Comparison of ENCODE assay signal across 14 cellular contexts in genomic region chr6:27280540-27281000, GRCh38. TPM values are rescaled to one million over a fixed set of nuclear protein-coding genes. Genes with fewer than 3 reads are reported as not detected.
A peak's percentile ranks its signal among the peaks of the same experiment; 100 is the strongest.
DNase-seq lines count a peak whose midpoint lies in the region; ATAC-seq, FAIRE-seq and TF ChIP-seq lines count a peak whose summit lies in the region.
"Had no signal": no experiment of that assay in that cellular context is flagged by ENCODE, and none has a peak within 500 bp of the region (broad histone marks: within the 10 kb centered on the region; RNA-seq: fewer than 3 reads in every experiment).

No MANE protein-coding gene starts in this region.

- no peak overlapping the region for H3K9ac ChIP-seq in neuronal stem cell (ENCODE audit: low read depth, low read length, poor library complexity)
- H3K9ac ChIP-seq: BLaER1, KMS-11 had no signal

- peaks cover 0 to under 1% of the 10 kb centered on the region in 2 donors for H3K4me1 ChIP-seq in neuronal stem cell (ENCODE audit: control insufficient read depth in 2 of 2, insufficient read depth in 1 of 2, low read depth in 1 of 2, low read length in 2 of 2)
- H3K4me1 ChIP-seq: BLaER1 had no signal

- H3K4ac ChIP-seq in neuronal stem cell (ENCODE audit: low read length) = no peak overlapping the region

- peaks cover 13% of the 10 kb centered on the region for H3K36me3 Mint-ChIP-seq in T-helper 1 cell treated with Interleukin-12 subunit alpha and Interleukin-12 subunit beta and Interleukin-4 antibody, amounts not matched to agents 30 μg/mL and 1 μg/mL, for 36 hours (ENCODE audit: low read depth)

- H2BK12ac ChIP-seq in neuronal stem cell (ENCODE audit: low read length) = no peak overlapping the region

- peaks cover 6% of the 10 kb centered on the region for H3K4me1 Mint-ChIP-seq in T-helper 1 cell treated with Interleukin-12 subunit alpha and Interleukin-12 subunit beta and Interleukin-4 antibody, amounts not matched to agents 30 μg/mL and 1 μg/mL, for 36 hours (ENCODE audit: low read depth)

- H3K9me3 Mint-ChIP-seq in T-helper 1 cell treated with Interleukin-12 subunit alpha and Interleukin-12 subunit beta and Interleukin-4 antibody, amounts not matched to agents 30 μg/mL and 1 μg/mL, for 36 hours = peaks cover 48% of the 10 kb centered on the region

- intact Hi-C loops in Right ventricle myocardium inferior (cut with DNase I) = no loop called here

- H3K36me3 ChIP-seq in brain microvascular endothelial cell (replicated peaks) (no peaks in the 10 kb centered on the region), neuronal stem cell (replicated peaks in 1 of 2; ENCODE audit: control insufficient read depth in 2 of 2, insufficient read depth in 2 of 2, low read length in 2 of 2) (no peaks in the 10 kb centered on the region)
- H3K36me3 ChIP-seq: BLaER1, thoracic aorta had no signal

- no peaks in the 10 kb centered on the region for H3K79me1 ChIP-seq in neuronal stem cell (ENCODE audit: low read depth, low read length)

- H2AFZ ChIP-seq in neuronal stem cell (ENCODE audit: low read length) = peak overlapping the region; percentile 84

- no peak for TF ChIP-seq POLR2A in NB4 (IDR thresholded peaks at IDR 0.05; ENCODE audit: extremely low read depth, insufficient read length)

- ATAC-seq in Right ventricle myocardium inferior = no peak

- in situ Hi-C loops in brain microvascular endothelial cell (cut with HindIII; ENCODE audit: low pct_ligation_motif_present, low sequenced_read_pairs) = no loop called here

- peaks cover 0 to 4% of the 10 kb centered on the region in 2 donors for H3K9me3 ChIP-seq in neuronal stem cell (replicated peaks in 1 of 2; ENCODE audit: control insufficient read depth in 2 of 2, insufficient read depth in 1 of 2, low read depth in 1 of 2, low read length in 2 of 2)
- H3K9me3 ChIP-seq: thoracic aorta had no signal

- H3K14ac ChIP-seq in neuronal stem cell (ENCODE audit: low read length) = no peak overlapping the region

- peak overlapping the region; percentile 63 for H3K27ac Mint-ChIP-seq in T-helper 1 cell treated with Interleukin-12 subunit alpha and Interleukin-12 subunit beta and Interleukin-4 antibody, amounts not matched to agents 30 μg/mL and 1 μg/mL, for 36 hours

- no peak overlapping the region for H3K23ac ChIP-seq in neuronal stem cell (ENCODE audit: low read depth, low read length, poor library complexity)

- no CpG with 5 or more reads among the region's 9 CpGs for WGBS in neuronal stem cell (ENCODE audit: extremely low coverage in 2 of 2, insufficient read length in 2 of 2, insufficient replicate concordance in 1 of 2), 2 donors

- no peak overlapping the region for H3K4me3 Mint-ChIP-seq in T-helper 1 cell treated with Interleukin-12 subunit alpha and Interleukin-12 subunit beta and Interleukin-4 antibody, amounts not matched to agents 30 μg/mL and 1 μg/mL, for 36 hours

- H2AK5ac ChIP-seq in neuronal stem cell (ENCODE audit: low read depth, low read length) = no peak overlapping the region

- no peak for FAIRE-seq in D721Med (lab: Jason Lieb, UNC)
- FAIRE-seq: endometrium had no signal

- H2BK5ac ChIP-seq in neuronal stem cell (ENCODE audit: low read length) = no peak overlapping the region

- no peak overlapping the region for H4K91ac ChIP-seq in neuronal stem cell (ENCODE audit: low read depth, low read length, poor library complexity)

- H3K4me2 ChIP-seq in neuronal stem cell (ENCODE audit: insufficient read depth, low read length, poor library complexity, severe bottlenecking) = peak overlapping the region; percentile 69
- H3K4me2 ChIP-seq: BLaER1, KMS-11 had no signal

- DNase-seq in T-helper 1 cell = no peak
- no peak for DNase-seq in NB4 (ENCODE audit: low read depth)
- DNase-seq in brain microvascular endothelial cell = peak; percentile 47
- DNase-seq in neuronal stem cell (ENCODE audit: low spot score) = no peak
- no peak for DNase-seq in NCI-H1436 treated with DMSO at 0.1 percent for 48 hours (lab: John Stamatoyannopoulos, UW)
- DNase-seq in D721Med (ENCODE audit: insufficient read length, low spot score) = no peak
- no peak for DNase-seq in Right ventricle myocardium inferior (ENCODE audit: missing footprints)
- DNase-seq: activated CD4-positive, alpha-beta T cell treated with anti-CD3 and anti-CD28 coated beads for 1 hour had no signal

- H3K27me3 Mint-ChIP-seq in T-helper 1 cell treated with Interleukin-12 subunit alpha and Interleukin-12 subunit beta and Interleukin-4 antibody, amounts not matched to agents 30 μg/mL and 1 μg/mL, for 36 hours (ENCODE audit: low read depth) = peaks cover 72% of the 10 kb centered on the region

- H2BK120ac ChIP-seq in neuronal stem cell (ENCODE audit: low read depth, low read length) = no peak overlapping the region

- peak overlapping the region; percentile 22 for H3K27ac ChIP-seq in brain microvascular endothelial cell
- peak overlapping the region; percentile 22 for H3K27ac ChIP-seq in neuronal stem cell (replicated peaks; ENCODE audit: low read length)
- H3K27ac ChIP-seq: BLaER1, KMS-11, thoracic aorta had no signal

- no peak overlapping the region for H4K8ac ChIP-seq in neuronal stem cell (ENCODE audit: low read depth, low read length)

- TF ChIP-seq CTCF in NB4 (IDR thresholded peaks at IDR 0.05; ENCODE audit: low read depth, low read length) = no peak
- TF ChIP-seq CTCF in brain microvascular endothelial cell (IDR thresholded peaks at IDR 0.05; ENCODE audit: low read depth, low read length, missing control alignments) = no peak
- TF ChIP-seq CTCF in D721Med (IDR thresholded peaks at IDR 0.05; ENCODE audit: insufficient read depth, missing control alignments) = no peak

- H3K27me3 ChIP-seq in brain microvascular endothelial cell (replicated peaks) (peaks cover 18% of the 10 kb centered on the region), neuronal stem cell (ENCODE audit: control insufficient read depth in 3 of 3, insufficient read depth in 3 of 3, low read depth in 1 of 3, low read length in 3 of 3) (peaks cover 0 to 17% (median 0%) of the 10 kb centered on the region in 3 experiments)

- peak overlapping the region; percentile 61 for H3K4me3 ChIP-seq in NB4 (ENCODE audit: low read depth, low read length)
- H3K4me3 ChIP-seq in brain microvascular endothelial cell (ENCODE audit: low read depth, low read length) = peak overlapping the region; percentile 59
- H3K4me3 ChIP-seq in neuronal stem cell (ENCODE audit: low read length in 2 of 2) = peak overlapping the region; percentile 51 to 87
- H3K4me3 ChIP-seq: BLaER1, thoracic aorta had no signal

- H2BK15ac ChIP-seq in neuronal stem cell (ENCODE audit: low read length) = no peak overlapping the region

- H3K18ac ChIP-seq in neuronal stem cell (ENCODE audit: low read length) = no peak overlapping the region

RNA-seq across cellular contexts. Expression of gene POM121L2, which starts 31.5 kb away (rescaled TPM):
- not detected for polyA plus RNA-seq in neuronal stem cell (2013, experiment 1 of 2)
- 0.03 TPM for polyA plus RNA-seq in neuronal stem cell (2013, experiment 2 of 2)
- not detected for total RNA-seq in Right ventricle myocardium inferior
- total RNA-seq: pulmonary artery endothelial cell, thoracic aorta had no signal

RNA-seq across cellular contexts. Expression of gene PRSS16, which starts 33.1 kb away (rescaled TPM):
- polyA plus RNA-seq in neuronal stem cell (2013, experiment 1 of 2) = 3.2 TPM
- 3.0 TPM for polyA plus RNA-seq in neuronal stem cell (2013, experiment 2 of 2)
- total RNA-seq in Right ventricle myocardium inferior = 0.16 TPM
- total RNA-seq: pulmonary artery endothelial cell, thoracic aorta had no signal
